ENCODE assay signal across 24 cellular contexts in genomic region chr9:37405350-37405749, GRCh38. TPM values are rescaled to one million over a fixed set of nuclear protein-coding genes. Genes with fewer than 3 reads are reported as not detected.
DNase-seq lines count a peak whose midpoint lies in the region; ATAC-seq and TF ChIP-seq lines count a peak whose summit lies in the region.
"Had no signal": no experiment of that assay in that cellular context is flagged by ENCODE, and none has a peak within 500 bp of the region (broad histone marks: within the 10 kb centered on the region; RNA-seq: fewer than 3 reads in every experiment).

No MANE protein-coding gene starts in this region.

- H3K9me3 ChIP-seq in DOHH2 (ENCODE audit: control insufficient read depth, insufficient read depth, low read length) (no peaks in the 10 kb centered on the region), OCI-LY3 (ENCODE audit: insufficient read depth, low read length) (no peaks in the 10 kb centered on the region), uterus (no peaks in the 10 kb centered on the region)
- H3K9me3 ChIP-seq: A549, neutrophil, psoas muscle, testis had no signal

- peaks cover 33% of the 10 kb centered on the region for H3K4me1 Mint-ChIP-seq in memory B cell
- H3K4me1 Mint-ChIP-seq: brain had no signal

- H3K4me2 ChIP-seq in DOHH2 (ENCODE audit: low read length): peak overlapping the region; percentile 93
- peak overlapping the region; percentile 30 for H3K4me2 ChIP-seq in OCI-LY3 (ENCODE audit: low read length)
- H3K4me2 ChIP-seq: A549 had no signal

- H3K79me2 ChIP-seq in DOHH2 (ENCODE audit: control insufficient read depth, low read length) (peaks cover 53% of the 10 kb centered on the region), OCI-LY3 (ENCODE audit: low read length) (peaks cover 23% of the 10 kb centered on the region)

- no peaks in the 10 kb centered on the region for H3K9me2 ChIP-seq in DOHH2 (replicated peaks; ENCODE audit: control insufficient read depth, low read length)

- H3K4me1 ChIP-seq in DOHH2 (ENCODE audit: control insufficient read depth, low read length) (peaks cover 97% of the 10 kb centered on the region), OCI-LY3 (ENCODE audit: low read length) (peaks cover 95% of the 10 kb centered on the region), uterus (no peaks in the 10 kb centered on the region)
- H3K4me1 ChIP-seq: A549, psoas muscle had no signal

- TF ChIP-seq CTCF in DOHH2 (IDR thresholded peaks at IDR 0.05; ENCODE audit: low read depth, low read length, poor library complexity, severe bottlenecking) (no peak), OCI-LY3 (IDR thresholded peaks at IDR 0.05; ENCODE audit: low read depth, low read length) (no peak), fibroblast of pulmonary artery (IDR thresholded peaks at IDR 0.05; ENCODE audit: low read length, missing control alignments) (no peak), uterus (IDR thresholded peaks at IDR 0.05) (no peak)

- H3K27ac ChIP-seq in DOHH2 (ENCODE audit: low read depth, low read length) (peak overlapping the region; percentile 93), OCI-LY3 (ENCODE audit: low read length) (peak overlapping the region; percentile 99), uterus (no peak overlapping the region)
- H3K27ac ChIP-seq: A549, GM23248, neutrophil, psoas muscle had no signal

- H3K36me3 Mint-ChIP-seq in memory B cell: no peaks in the 10 kb centered on the region
- H3K36me3 Mint-ChIP-seq: brain; CD8-positive, alpha-beta memory T cell had no signal

- no peaks in the 10 kb centered on the region for H3K27me3 ChIP-seq in DOHH2 (ENCODE audit: control insufficient read depth, low read length)
- H3K27me3 ChIP-seq in OCI-LY3 (ENCODE audit: low read depth, low read length): no peaks in the 10 kb centered on the region
- no peaks in the 10 kb centered on the region for H3K27me3 ChIP-seq in uterus
- H3K27me3 ChIP-seq: neutrophil, testis had no signal

- H4K20me1 ChIP-seq in DOHH2 (ENCODE audit: control insufficient read depth, insufficient read depth, low read depth, low read length) (no peaks in the 10 kb centered on the region), OCI-LY3 (ENCODE audit: insufficient read depth, low read length) (no peaks in the 10 kb centered on the region)

- TF ChIP-seq POLR2A in uterus (IDR thresholded peaks at IDR 0.05): no peak

- peaks cover 73% of the 10 kb centered on the region for H3F3A ChIP-seq in DOHH2 (ENCODE audit: control insufficient read depth, insufficient read depth)

- intact Hi-C loops in uterus (cut with DNase I; ENCODE audit: low total_unique reads): no loop called here

- peaks cover 47% of the 10 kb centered on the region for H3K36me3 ChIP-seq in DOHH2 (ENCODE audit: control insufficient read depth, low read length)
- no peaks in the 10 kb centered on the region for H3K36me3 ChIP-seq in OCI-LY3 (replicated peaks; ENCODE audit: low read depth, low read length)
- H3K36me3 ChIP-seq in uterus: no peaks in the 10 kb centered on the region
- H3K36me3 ChIP-seq: neutrophil had no signal

- H3K9me3 Mint-ChIP-seq in memory B cell: peaks cover 3% of the 10 kb centered on the region
- H3K9me3 Mint-ChIP-seq: brain; CD8-positive, alpha-beta memory T cell had no signal

- H3K4me3 Mint-ChIP-seq in memory B cell: no peak overlapping the region
- H3K4me3 Mint-ChIP-seq: brain had no signal

- peak overlapping the region; percentile 92 for H3K9ac ChIP-seq in OCI-LY3 (ENCODE audit: low read length)
- H3K9ac ChIP-seq: GM23248 had no signal

- H3K4me3 ChIP-seq in DOHH2 (ENCODE audit: low read length) (peak overlapping the region; percentile 78), OCI-LY3 (ENCODE audit: low read length) (no peak overlapping the region), fibroblast of pulmonary artery (replicated peaks; ENCODE audit: low read depth, low read length) (no peak overlapping the region), uterus (no peak overlapping the region)
- H3K4me3 ChIP-seq: A549, GM23248, psoas muscle, testis had no signal

- ATAC-seq in memory B cell (ENCODE audit: low read depth) (no peak), GM19324 (IDR thresholded peaks at IDR 0.05; ENCODE audit: low FRiP score, unreplicated experiment) (no peak)
- ATAC-seq: A549; psoas muscle; stimulated activated naive CD8-positive, alpha-beta T cell treated with anti-CD3 and anti-CD28 coated beads, Interleukin-15, Interleukin-2, amounts not matched to agents 100 U/mL and 50 U/mL, for 24 hours had no signal

- peak; percentile 22 for DNase-seq in fibroblast of pulmonary artery (ENCODE audit: low read depth)
- no peak for DNase-seq in memory B cell (ENCODE audit: low spot score in 2 of 2)
- DNase-seq in COLO829 (ENCODE audit: low spot score): no peak
- no peak for DNase-seq in hypothalamus (lab: John Stamatoyannopoulos, UW)
- DNase-seq in uterus: no peak
- DNase-seq: activated CD4-positive, alpha-beta T cell treated with anti-CD3 and anti-CD28 coated beads for 4 hours; activated effector memory CD4-positive, alpha-beta T cell treated with anti-CD3 and anti-CD28 coated beads, Interleukin-2, amount 50 U/mL, for 16 hours; AML-193; CD8-positive, alpha-beta memory T cell; effector CD4-positive, alpha-beta T cell; GM23248; mesendoderm; MV-4-11; NCI-H510A treated with DMSO at 0.1 percent for 48 hours; psoas muscle; SHP77 treated with DMSO at 0.1 percent for 48 hours; stimulated activated naive CD8-positive, alpha-beta T cell treated with anti-CD3 and anti-CD28 coated beads, Interleukin-15, Interleukin-2, amounts not matched to agents 100 U/mL and 50 U/mL, for 24 hours; testis had no signal

- peak overlapping the region; percentile 90 for H3K27ac Mint-ChIP-seq in memory B cell
- H3K27ac Mint-ChIP-seq: brain had no signal

- no peaks in the 10 kb centered on the region for H3K27me3 Mint-ChIP-seq in memory B cell
- H3K27me3 Mint-ChIP-seq: brain had no signal

- H2AFZ ChIP-seq in OCI-LY3 (ENCODE audit: low read depth, low read length): no peak overlapping the region
- H2AFZ ChIP-seq: GM23248 had no signal

RNA-seq across cellular contexts. Expression of gene GRHPR, which starts 17.1 kb away (rescaled TPM):
- total RNA-seq in uterus: 100 to 1,000 TPM in 2 of 4 donors, 10 to 100 TPM in 2; 81.7 to 135 (median 112) TPM

RNA-seq across cellular contexts. Expression of gene ZBTB5, which starts 59.9 kb away (rescaled TPM):
- total RNA-seq in uterus: 10 to 100 TPM in 3 of 4 donors, 1 to 10 TPM in 1; 6.5 to 22.0 (median 13.3) TPM

Comparison
In these comparisons a context has a peak if more than half of its experiments do, and no peak if none do; other contexts are left out.
1. H3K27ac ChIP-seq: peak in DOHH2 (single experiment) and OCI-LY3 (single experiment); none in uterus (0 of 2).